ENCODE assay signal across 23 cellular contexts in the genomic region with DNA sequence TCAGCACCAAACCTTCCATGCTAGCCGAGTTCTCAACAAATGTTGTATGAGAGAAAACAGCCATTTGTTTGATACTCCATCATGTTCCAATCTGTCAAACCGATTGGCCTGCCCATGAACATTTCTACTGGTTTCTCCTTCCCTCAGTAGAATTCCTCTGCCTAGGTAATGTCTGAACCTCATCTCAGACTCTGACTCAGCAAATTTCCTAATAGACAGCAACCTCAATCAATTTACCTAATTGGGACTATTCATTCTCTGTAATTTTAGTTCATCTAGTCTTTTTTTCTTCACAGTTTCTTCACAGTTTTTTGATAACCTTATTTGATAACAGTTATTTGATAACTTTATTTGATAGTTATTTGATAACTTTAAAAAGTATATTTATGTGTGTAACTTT.
DNase-seq lines count a peak whose midpoint lies in the region; ATAC-seq, FAIRE-seq and TF ChIP-seq lines count a peak whose summit lies in the region.
"Had no signal": no experiment of that assay in that cellular context is flagged by ENCODE, and none has a peak within 500 bp of the region (broad histone marks: within the 10 kb centered on the region; RNA-seq: fewer than 3 reads in every experiment).

No MANE protein-coding gene starts in this region.

- H2BK15ac ChIP-seq in IMR-90 (ENCODE audit: low read depth, low read length): no peak overlapping the region

- FAIRE-seq in A549 (lab: Jason Lieb, UNC): no peak
- FAIRE-seq in K562 (lab: Jason Lieb, UNC): no peak
- FAIRE-seq: A204.1, D721Med, G401.6, GM12891 had no signal

- no peak for TF ChIP-seq CTCF in A549 (IDR thresholded peaks at IDR 0.05)
- TF ChIP-seq CTCF in IMR-90 (conservative IDR thresholded peaks at IDR 0.05; ENCODE audit: low read depth, low read length): no peak
- TF ChIP-seq CTCF in K562 (IDR thresholded peaks at IDR 0.05 in 2 of 3, conservative IDR thresholded peaks at IDR 0.05 in 1 of 3; ENCODE audit: insufficient read depth in 2 of 3, low read depth in 1 of 3, low read length in 3 of 3): no peak
- no peak for TF ChIP-seq CTCF in endodermal cell (conservative IDR thresholded peaks at IDR 0.05)
- no peak for TF ChIP-seq CTCF in brain microvascular endothelial cell (IDR thresholded peaks at IDR 0.05; ENCODE audit: low read depth, low read length, missing control alignments)
- no peak for TF ChIP-seq CTCF in body of pancreas (IDR thresholded peaks at IDR 0.05)

- no peak overlapping the region for H3K9ac ChIP-seq in IMR-90 (ENCODE audit: low read depth, low read length)
- no peak overlapping the region for H3K9ac ChIP-seq in K562 (ENCODE audit: insufficient read depth in 1 of 2, low read depth in 2 of 2, low read length in 2 of 2)
- H3K9ac ChIP-seq in endodermal cell (ENCODE audit: extremely low read depth, low read length, poor library complexity, severe bottlenecking): no peak overlapping the region
- H3K9ac ChIP-seq: BLaER1 treated with 17β-estradiol and CSF1 and Interleukin-3, amounts not matched to agents 10 nM and 100 nM had no signal

- DNase-seq in A549 (ENCODE audit: low read depth in 1 of 2, low spot score in 1 of 2) (no peak), IMR-90 (no peak), K562 (ENCODE audit: extremely low read depth in 1 of 4, low spot score in 3 of 4) (no peak), endodermal cell (no peak), mesenteric fat pad (ENCODE audit: low spot score) (no peak), brain microvascular endothelial cell (no peak), body of pancreas (no peak)
- DNase-seq: 8988T; AML-193; Caco-2; Calu3; CD4-positive, alpha-beta T cell; CD8-positive, alpha-beta T cell; DMS79 treated with DMSO at 0.1 percent for 48 hours; GF-D8 had no signal

- no peak overlapping the region for H3K56ac ChIP-seq in IMR-90 (ENCODE audit: extremely low read depth, insufficient read depth, low read length)

- POLR2A ChIA-PET in A549 (lab: Yijun Ruan, JAX) (no interaction called here), IMR-90 (lab: Charles Lee; ENCODE audit: unreplicated experiment) (no interaction called here), K562 (lab: Yijun Ruan, JAX) (no interaction called here)

- H2BK5ac ChIP-seq in IMR-90 (ENCODE audit: low read depth, low read length, poor library complexity, severe bottlenecking): no peak overlapping the region

- H3K36me3 ChIP-seq in IMR-90 (ENCODE audit: control insufficient read depth, insufficient read depth, low read length) (no peaks in the 10 kb centered on the region), K562 (ENCODE audit: control insufficient read depth, insufficient read depth, low read length) (no peaks in the 10 kb centered on the region), endodermal cell (ENCODE audit: control insufficient read depth, insufficient read depth, low read length) (no peaks in the 10 kb centered on the region), brain microvascular endothelial cell (replicated peaks) (no peaks in the 10 kb centered on the region), body of pancreas (replicated peaks in 1 of 2; ENCODE audit: insufficient read depth in 1 of 2, low read depth in 2 of 2) (no peaks in the 10 kb centered on the region)
- H3K36me3 ChIP-seq: BLaER1 treated with 17β-estradiol and CSF1 and Interleukin-3, amounts not matched to agents 10 nM and 100 nM had no signal

- no peak overlapping the region for H3K23ac ChIP-seq in IMR-90 (ENCODE audit: low read depth, low read length)

- TF ChIP-seq EP300 in A549 (IDR thresholded peaks at IDR 0.05) (no peak), K562 (IDR thresholded peaks at IDR 0.05; ENCODE audit: low read length) (no peak)

- H3K27me3 ChIP-seq in IMR-90 (ENCODE audit: control insufficient read depth, insufficient read depth, low read length) (no peaks in the 10 kb centered on the region), K562 (ENCODE audit: control insufficient read depth in 2 of 2, insufficient read depth in 2 of 2, low read length in 2 of 2) (no peaks in the 10 kb centered on the region), endodermal cell (ENCODE audit: control insufficient read depth, insufficient read depth, low read length, poor library complexity, severe bottlenecking) (no peaks in the 10 kb centered on the region), brain microvascular endothelial cell (replicated peaks) (no peaks in the 10 kb centered on the region), body of pancreas (no peaks in the 10 kb centered on the region)
- H3K27me3 ChIP-seq: BLaER1 treated with 17β-estradiol and CSF1 and Interleukin-3, amounts not matched to agents 10 nM and 100 nM had no signal

- peak overlapping the region; percentile 12 for H3K27ac Mint-ChIP-seq in endodermal cell
- H3K27ac Mint-ChIP-seq: B cell; CD4-positive, alpha-beta T cell; CD8-positive, alpha-beta T cell had no signal

- no peaks in the 10 kb centered on the region for H3K36me3 Mint-ChIP-seq in endodermal cell (ENCODE audit: low read depth)
- H3K36me3 Mint-ChIP-seq: CD8-positive, alpha-beta T cell had no signal

- TF ChIP-seq RAD21 in A549 (conservative IDR thresholded peaks at IDR 0.05 in 1 of 2, IDR thresholded peaks at IDR 0.05 in 1 of 2) (no peak), IMR-90 (IDR thresholded peaks at IDR 0.05; ENCODE audit: low read length) (no peak), K562 (CRISPR knock-in tag; conservative IDR thresholded peaks at IDR 0.05 in 1 of 2, IDR thresholded peaks at IDR 0.05 in 1 of 2) (no peak)

- H3K4me1 Mint-ChIP-seq in endodermal cell: no peaks in the 10 kb centered on the region
- H3K4me1 Mint-ChIP-seq: B cell had no signal

- H3K27me3 Mint-ChIP-seq in endodermal cell (ENCODE audit: insufficient read depth): no peaks in the 10 kb centered on the region
- H3K27me3 Mint-ChIP-seq: B cell; CD4-positive, alpha-beta T cell had no signal

- H3K4me2 ChIP-seq in A549: no peak overlapping the region
- no peak overlapping the region for H3K4me2 ChIP-seq in IMR-90 (ENCODE audit: low read depth, low read length)
- no peak overlapping the region for H3K4me2 ChIP-seq in K562 (ENCODE audit: insufficient read depth, low read length)
- H3K4me2 ChIP-seq: BLaER1 treated with 17β-estradiol and CSF1 and Interleukin-3, amounts not matched to agents 10 nM and 100 nM had no signal

- H3K9me3 ChIP-seq in A549: no peaks in the 10 kb centered on the region; the same call in 2 of the 3 replicates
- H3K9me3 ChIP-seq in IMR-90 (ENCODE audit: control insufficient read depth, insufficient read depth, low read length): peaks cover 3% of the 10 kb centered on the region; the same call in 1 of the 2 replicates
- no peaks in the 10 kb centered on the region for H3K9me3 ChIP-seq in K562 (replicated peaks; ENCODE audit: control insufficient read depth, insufficient read depth, low read depth, low read length)
- H3K9me3 ChIP-seq in endodermal cell (ENCODE audit: control insufficient read depth, low read length): no peaks in the 10 kb centered on the region
- no peaks in the 10 kb centered on the region for H3K9me3 ChIP-seq in body of pancreas
- H3K9me3 ChIP-seq: BLaER1 treated with 17β-estradiol and CSF1 and Interleukin-3, amounts not matched to agents 10 nM and 100 nM had no signal

- H3K9me3 Mint-ChIP-seq in endodermal cell: no peaks in the 10 kb centered on the region

- dilution Hi-C loops in IMR-90 (cut with HindIII; ENCODE audit: low sequenced_read_pairs, unreplicated experiment): no loop called here

- H3K9me1 ChIP-seq in IMR-90 (ENCODE audit: insufficient read depth, low read length): no peaks in the 10 kb centered on the region
- no peaks in the 10 kb centered on the region for H3K9me1 ChIP-seq in K562 (ENCODE audit: control insufficient read depth, insufficient read depth, low read length)

- TF ChIP-seq POLR2A in A549 (IDR thresholded peaks at IDR 0.05; ENCODE audit: low read length): no peak
- no peak for TF ChIP-seq POLR2A in IMR-90 (IDR thresholded peaks at IDR 0.05; ENCODE audit: low read depth, low read length)
- TF ChIP-seq POLR2A in K562 (conservative IDR thresholded peaks at IDR 0.05): no peak
- TF ChIP-seq POLR2A in body of pancreas (IDR thresholded peaks at IDR 0.05): no peak

- H3K4me1 ChIP-seq in A549 (no peaks in the 10 kb centered on the region), IMR-90 (ENCODE audit: control insufficient read depth, insufficient read depth, low read length) (no peaks in the 10 kb centered on the region), K562 (replicated peaks in 1 of 2; ENCODE audit: control insufficient read depth in 2 of 2, insufficient read depth in 2 of 2, low read length in 2 of 2) (no peaks in the 10 kb centered on the region), endodermal cell (ENCODE audit: control insufficient read depth, insufficient read depth, low read length) (no peaks in the 10 kb centered on the region), body of pancreas (no peaks in the 10 kb centered on the region)
- H3K4me1 ChIP-seq: BLaER1 treated with 17β-estradiol and CSF1 and Interleukin-3, amounts not matched to agents 10 nM and 100 nM; Caco-2 had no signal

- no peaks in the 10 kb centered on the region for H3K79me1 ChIP-seq in IMR-90 (ENCODE audit: low read depth in 1 of 2, low read length in 2 of 2)

- no peak overlapping the region for H3K4me3 Mint-ChIP-seq in endodermal cell
- H3K4me3 Mint-ChIP-seq: B cell; CD4-positive, alpha-beta T cell; CD8-positive, alpha-beta T cell had no signal

- no peak overlapping the region for H4K5ac ChIP-seq in IMR-90 (ENCODE audit: low read depth, low read length)

- no peak overlapping the region for H2AK9ac ChIP-seq in IMR-90 (replicated peaks; ENCODE audit: low read depth, low read length, poor library complexity)

- no peaks in the 10 kb centered on the region for H3K79me2 ChIP-seq in K562 (ENCODE audit: control insufficient read depth, insufficient read depth, low read length)

- CTCF ChIA-PET in A549 (lab: Yijun Ruan, JAX): no interaction called here
- CTCF ChIA-PET in IMR-90 (lab: Yijun Ruan, JAX): no interaction called here
- CTCF ChIA-PET in K562 (lab: Yijun Ruan, JAX; ENCODE audit: low intra/inter-chr PET ratio): no interaction called here

- H3K4me3 ChIP-seq in A549: no peak overlapping the region
- no peak overlapping the region for H3K4me3 ChIP-seq in IMR-90 (ENCODE audit: insufficient read depth, low read depth, low read length)
- no peak overlapping the region for H3K4me3 ChIP-seq in K562
- H3K4me3 ChIP-seq in endodermal cell (ENCODE audit: low read length): no peak overlapping the region
- H3K4me3 ChIP-seq in brain microvascular endothelial cell (ENCODE audit: low read depth, low read length): no peak overlapping the region
- no peak overlapping the region for H3K4me3 ChIP-seq in body of pancreas
- H3K4me3 ChIP-seq: BLaER1 treated with 17β-estradiol and CSF1 and Interleukin-3, amounts not matched to agents 10 nM and 100 nM had no signal

- H2AFZ ChIP-seq in IMR-90 (replicated peaks; ENCODE audit: low read length, poor library complexity) (no peak overlapping the region), K562 (ENCODE audit: low read depth, low read length) (no peak overlapping the region)

- H3K27ac ChIP-seq in A549 (no peak overlapping the region), IMR-90 (ENCODE audit: insufficient read depth, low read length) (no peak overlapping the region), K562 (ENCODE audit: extremely low read depth, low read depth, low read length) (no peak overlapping the region), endodermal cell (ENCODE audit: low read depth, low read length) (no peak overlapping the region), brain microvascular endothelial cell (no peak overlapping the region), body of pancreas (no peak overlapping the region)
- H3K27ac ChIP-seq: BLaER1 treated with 17β-estradiol and CSF1 and Interleukin-3, amounts not matched to agents 10 nM and 100 nM; C4-2B had no signal

- H3K4ac ChIP-seq in IMR-90 (ENCODE audit: low read depth, low read length): no peak overlapping the region

- no peak for ATAC-seq in A549
- no peak for ATAC-seq in IMR-90 (ENCODE audit: low read depth)
- ATAC-seq in K562: no peak
- ATAC-seq in GM18511 (IDR thresholded peaks at IDR 0.05; ENCODE audit: unreplicated experiment): no peak
- no peak for ATAC-seq in body of pancreas
- ATAC-seq: CD8-positive, alpha-beta T cell had no signal

- intact Hi-C loops in IMR-90 (cut with micrococcal nuclease): no loop called here
- intact Hi-C loops in K562 (cut with micrococcal nuclease): no loop called here
- intact Hi-C loops in body of pancreas (cut with DNase I): no loop called here

- no peak overlapping the region for H4K8ac ChIP-seq in IMR-90 (ENCODE audit: low read depth in 2 of 2, low read length in 2 of 2)

- in situ Hi-C loops in IMR-90 (cut with MboI; ENCODE audit: low sequenced_read_pairs): no loop called here
- in situ Hi-C loops in K562 (cut with MboI): no loop called here
- in situ Hi-C loops in brain microvascular endothelial cell (cut with HindIII; ENCODE audit: low pct_ligation_motif_present, low sequenced_read_pairs): no loop called here

- BruUV-seq in IMR-90 (replicated peaks; lab: Mats Ljungman, UMichigan) (no TSS peak), K562 (replicated peaks; lab: Mats Ljungman, UMichigan) (no TSS peak)

- no peak overlapping the region for H4K91ac ChIP-seq in IMR-90 (ENCODE audit: insufficient read depth, low read depth, low read length)

- no peak overlapping the region for H2BK120ac ChIP-seq in IMR-90 (ENCODE audit: low read depth, low read length)

- H2AK5ac ChIP-seq in IMR-90 (ENCODE audit: low read depth, low read length): no peak overlapping the region

- H3K14ac ChIP-seq in IMR-90 (replicated peaks; ENCODE audit: low read depth, low read length): no peak overlapping the region

- no peak overlapping the region for H2BK20ac ChIP-seq in IMR-90 (ENCODE audit: low read depth, low read length)

- no peak overlapping the region for H3K18ac ChIP-seq in IMR-90 (ENCODE audit: low read depth, low read length)

- H4K20me1 ChIP-seq in IMR-90 (ENCODE audit: insufficient read depth, low read length): no peaks in the 10 kb centered on the region
- no peaks in the 10 kb centered on the region for H4K20me1 ChIP-seq in K562 (replicated peaks; ENCODE audit: control insufficient read depth, insufficient read depth, low read length)
- H4K20me1 ChIP-seq: BLaER1 treated with 17β-estradiol and CSF1 and Interleukin-3, amounts not matched to agents 10 nM and 100 nM had no signal

- 3% methylated on average over 2 of the region's 2 CpGs for WGBS in A549 (ENCODE audit: missing lambda C conversion rate)
- WGBS in IMR-90 (ENCODE audit: extremely low coverage in 2 of 2, insufficient read length in 1 of 2), 2 experiments: no CpG with 5 or more reads among the region's 2 CpGs
- 0% methylated on average over 2 of the region's 2 CpGs for WGBS in K562 (ENCODE audit: insufficient coverage, low coverage, missing lambda C conversion rate)
- WGBS in endodermal cell (ENCODE audit: insufficient coverage in 1 of 2, insufficient read length in 1 of 2), 2 experiments: 85 to 94% methylated on average over 2 of the region's 2 CpGs
- WGBS in body of pancreas, 2 donors: 21 to 37% methylated on average over 2 of the region's 2 CpGs

Comparison
In these comparisons a context has a peak if more than half of its experiments do, and no peak if none do; other contexts are left out.
1. Of the 35 proteins assayed by ChIP-seq in both K562 and A549: peak only in K562: none; only in A549: none; in both: MAFK; in neither: 34.